In genomic region chr9:76206821-76207220, GRCh38 we compare ENCODE assay signal across 20 cellular contexts.
DNase-seq lines count a peak whose midpoint lies in the region; ATAC-seq, FAIRE-seq and TF ChIP-seq lines count a peak whose summit lies in the region.
"Had no signal": no experiment of that assay in that cellular context is flagged by ENCODE, and none has a peak within 500 bp of the region (broad histone marks: within the 10 kb centered on the region; RNA-seq: fewer than 3 reads in every experiment).

No MANE protein-coding gene starts in this region.

- no peak overlapping the region for H3K4ac ChIP-seq in H1 (replicated peaks; ENCODE audit: insufficient read length, low read depth, low read length)

- no peak overlapping the region for H2BK120ac ChIP-seq in H1 (replicated peaks; ENCODE audit: low read depth, low read length)

- no peak for FAIRE-seq in H1 (lab: Jason Lieb, UNC)
- FAIRE-seq: GM12891 had no signal

- no peaks in the 10 kb centered on the region for H3K9me2 ChIP-seq in Loucy (replicated peaks; ENCODE audit: low read depth, low read length)

- H4K20me1 ChIP-seq in Loucy (ENCODE audit: insufficient read depth, low read length, poor library complexity, severe bottlenecking) (no peaks in the 10 kb centered on the region), H1 (replicated peaks in 1 of 2; ENCODE audit: control insufficient read depth in 1 of 2, insufficient read depth in 2 of 2, low read length in 2 of 2) (no peaks in the 10 kb centered on the region)
- H4K20me1 ChIP-seq: BLaER1 treated with 17β-estradiol and CSF1 and Interleukin-3, amounts not matched to agents 10 nM and 100 nM had no signal

- H3F3A ChIP-seq in Loucy (ENCODE audit: low read depth): no peaks in the 10 kb centered on the region

- H3K9me3 ChIP-seq in Loucy (ENCODE audit: insufficient read depth, low read depth, low read length): no peaks in the 10 kb centered on the region
- no peaks in the 10 kb centered on the region for H3K9me3 ChIP-seq in H1 (ENCODE audit: insufficient read depth in 2 of 2, low read depth in 1 of 2, low read length in 1 of 2)
- H3K9me3 ChIP-seq in heart right ventricle: no peaks in the 10 kb centered on the region
- H3K9me3 ChIP-seq: BLaER1 treated with 17β-estradiol and CSF1 and Interleukin-3, amounts not matched to agents 10 nM and 100 nM had no signal

- H3K79me2 ChIP-seq in Loucy (ENCODE audit: insufficient read depth, low read length) (no peaks in the 10 kb centered on the region), H1 (ENCODE audit: control insufficient read depth in 1 of 2, insufficient read depth in 2 of 2, low read length in 2 of 2) (no peaks in the 10 kb centered on the region)

- H4K8ac ChIP-seq in H1 (ENCODE audit: extremely low read depth, insufficient read depth, low read length): no peak overlapping the region

- H3K27me3 ChIP-seq in Loucy (ENCODE audit: insufficient read depth, low read length, poor library complexity, severe bottlenecking) (no peaks in the 10 kb centered on the region), H1 (replicated peaks in 1 of 4; ENCODE audit: control insufficient read depth in 3 of 4, extremely low read depth in 1 of 4, insufficient read depth in 3 of 4, low read length in 3 of 4) (no peaks in the 10 kb centered on the region), heart right ventricle (peaks cover 0 to 6% (median 0%) of the 10 kb centered on the region in 7 donors)
- H3K27me3 ChIP-seq: BLaER1 treated with 17β-estradiol and CSF1 and Interleukin-3, amounts not matched to agents 10 nM and 100 nM had no signal

- ATAC-seq in HG03025 (IDR thresholded peaks at IDR 0.05; ENCODE audit: low FRiP score, unreplicated experiment) (no peak), heart right ventricle (no peak)
- ATAC-seq: CD8-positive, alpha-beta T cell had no signal

- no peak overlapping the region for H3K4me3 ChIP-seq in Loucy (ENCODE audit: low read length, poor library complexity, severe bottlenecking)
- H3K4me3 ChIP-seq in H1 (ENCODE audit: extremely low read depth in 1 of 4, insufficient read depth in 2 of 4, low read depth in 3 of 4, low read length in 4 of 4): no peak overlapping the region
- no peak overlapping the region for H3K4me3 ChIP-seq in heart right ventricle
- H3K4me3 ChIP-seq: BLaER1 treated with 17β-estradiol and CSF1 and Interleukin-3, amounts not matched to agents 10 nM and 100 nM; SK-N-MC had no signal

- CTCF ChIA-PET in H1 (lab: Charles Lee; ENCODE audit: partially characterized antibody): interaction anchor here (0.6 to 0.9 kb wide), 3 partner anchors 31 to 102 kb away, joined by 3 to 5 read pairs (median 3); no protein-coding TSS in a partner anchor

- POLR2A ChIA-PET in H1 (lab: Charles Lee; ENCODE audit: partially characterized antibody): no interaction called here

- H3K36me3 ChIP-seq in Loucy (ENCODE audit: insufficient read depth, low read length) (no peaks in the 10 kb centered on the region), H1 (ENCODE audit: control insufficient read depth in 2 of 4, insufficient read depth in 4 of 4, low read length in 3 of 4) (no peaks in the 10 kb centered on the region), heart right ventricle (no peaks in the 10 kb centered on the region)
- H3K36me3 ChIP-seq: BLaER1 treated with 17β-estradiol and CSF1 and Interleukin-3, amounts not matched to agents 10 nM and 100 nM had no signal

- no peak overlapping the region for H3K56ac ChIP-seq in H1 (replicated peaks; ENCODE audit: insufficient read length, low read depth, low read length)

- no peak overlapping the region for H2BK15ac ChIP-seq in H1 (ENCODE audit: low read length)

- H2BK12ac ChIP-seq in H1 (ENCODE audit: low read depth, low read length): no peak overlapping the region

- no peak for TF ChIP-seq POLR2A in H1 (IDR thresholded peaks at IDR 0.05; ENCODE audit: control extremely low read depth in 1 of 2, low read depth in 2 of 2, low read length in 2 of 2)

- H3K27ac ChIP-seq in H1 (ENCODE audit: low read depth, low read length): no peak overlapping the region
- no peak overlapping the region for H3K27ac ChIP-seq in heart right ventricle
- H3K27ac ChIP-seq: BLaER1 treated with 17β-estradiol and CSF1 and Interleukin-3, amounts not matched to agents 10 nM and 100 nM; SK-N-MC had no signal

- H4K91ac ChIP-seq in H1 (replicated peaks; ENCODE audit: insufficient read length, low read length): no peak overlapping the region

- no peak overlapping the region for H2BK20ac ChIP-seq in H1 (ENCODE audit: low read length)

- H3K18ac ChIP-seq in H1 (ENCODE audit: extremely low read depth, low read length): no peak overlapping the region

- H3K23me2 ChIP-seq in H1 (ENCODE audit: low read depth, low read length): no peaks in the 10 kb centered on the region

- H3K9ac ChIP-seq in Loucy (ENCODE audit: low read depth, low read length, poor library complexity, severe bottlenecking): no peak overlapping the region
- H3K9ac ChIP-seq in H1 (replicated peaks in 1 of 4; ENCODE audit: extremely low read depth in 1 of 4, low read depth in 3 of 4, low read length in 3 of 4): no peak overlapping the region
- H3K9ac ChIP-seq: BLaER1 treated with 17β-estradiol and CSF1 and Interleukin-3, amounts not matched to agents 10 nM and 100 nM had no signal

- no peak overlapping the region for H2BK5ac ChIP-seq in H1 (ENCODE audit: low read depth, low read length)

- DNase-seq in H1 (ENCODE audit: low read depth in 1 of 2, low spot score in 2 of 2) (no peak), kidney tubule cell (ENCODE audit: low spot score) (peak; percentile 43), OCI-M2 (lab: John Stamatoyannopoulos, UW; ENCODE audit: unreplicated experiment) (no peak), heart right ventricle (no peak), iPS-NIHi11 (ENCODE audit: low spot score) (no peak)
- DNase-seq: Calu3; CD8-positive, alpha-beta T cell; DMS53; EL; GOT3; KG1; NCI-H1436; NCI-H1930; NCI-H526 treated with DMSO at 0.1 percent for 48 hours; Right ventricle myocardium superior had no signal

- H3K79me1 ChIP-seq in H1 (ENCODE audit: low read depth, low read length): no peaks in the 10 kb centered on the region

- H2AFZ ChIP-seq in Loucy (ENCODE audit: low read length) (peak overlapping the region; percentile 15; the same call in 1 of the 2 replicates), H1 (ENCODE audit: low read length) (no peak overlapping the region)

- TF ChIP-seq RAD21 in H1 (IDR thresholded peaks at IDR 0.05 in 1 of 2, conservative IDR thresholded peaks at IDR 0.05 in 1 of 2; ENCODE audit: low read depth in 2 of 2, low read length in 2 of 2): no peak

- H3K4me2 ChIP-seq in Loucy (ENCODE audit: low read depth, low read length, poor library complexity, severe bottlenecking) (no peak overlapping the region), H1 (ENCODE audit: insufficient read depth in 1 of 2, low read depth in 2 of 2, low read length in 2 of 2) (no peak overlapping the region)
- H3K4me2 ChIP-seq: BLaER1 treated with 17β-estradiol and CSF1 and Interleukin-3, amounts not matched to agents 10 nM and 100 nM had no signal

- no peak overlapping the region for H2AK5ac ChIP-seq in H1 (ENCODE audit: low read depth, low read length)

- TF ChIP-seq EP300 in H1 (IDR thresholded peaks at IDR 0.05; ENCODE audit: borderline replicate concordance in 1 of 2, low read depth in 2 of 2, low read length in 2 of 2): no peak

- H4K5ac ChIP-seq in H1 (ENCODE audit: insufficient read length, low read depth, low read length): no peak overlapping the region

- H3K14ac ChIP-seq in H1 (ENCODE audit: insufficient read length): no peak overlapping the region

- no peak overlapping the region for H3K23ac ChIP-seq in H1 (ENCODE audit: insufficient read length)

- intact Hi-C loops in heart right ventricle (cut with DNase I): no loop called here

- peaks cover 13% of the 10 kb centered on the region for H3K4me1 ChIP-seq in Loucy (ENCODE audit: insufficient read depth, low read length, poor library complexity, severe bottlenecking)
- H3K4me1 ChIP-seq in H1 (replicated peaks in 1 of 4; ENCODE audit: control insufficient read depth in 3 of 4, insufficient read depth in 4 of 4, low read length in 3 of 4): peaks cover 0 to 4% (median 0%) of the 10 kb centered on the region in 4 experiments; a peak in 1 of 7 replicates
- H3K4me1 ChIP-seq in heart right ventricle: no peaks in the 10 kb centered on the region
- H3K4me1 ChIP-seq: BLaER1 treated with 17β-estradiol and CSF1 and Interleukin-3, amounts not matched to agents 10 nM and 100 nM had no signal

- WGBS in H1 (ENCODE audit: extremely low coverage in 1 of 2, insufficient coverage in 1 of 2, insufficient read length in 1 of 2, insufficient replicate concordance in 2 of 2, low coverage in 1 of 2, low lambda C conversion rate in 2 of 2, missing lambda C conversion rate in 1 of 2), 2 experiments: 50% methylated on average over 1 of the region's 1 CpG; no CpG with 5 or more reads in 1 of the 2 experiments
- WGBS in heart right ventricle, 2 donors: 29 to 31% methylated on average over 1 of the region's 1 CpG

- TF ChIP-seq CTCF in Loucy (conservative IDR thresholded peaks at IDR 0.05; ENCODE audit: low read length): no peak
- no peak for TF ChIP-seq CTCF in H1 (IDR thresholded peaks at IDR 0.05; ENCODE audit: control extremely low read depth in 1 of 3, insufficient read depth in 1 of 3, low read depth in 1 of 3, low read length in 3 of 3)
- no peak for TF ChIP-seq CTCF in heart right ventricle (IDR thresholded peaks at IDR 0.05)

TF ChIP-seq in H1, 55 proteins besides CTCF, POLR2A, EP300 and RAD21:
- peak; percentile 70 for TF ChIP-seq YY1 (IDR thresholded peaks at IDR 0.05; ENCODE audit: low read depth, low read length)
- peak; percentile 94 for TF ChIP-seq TEAD4 (IDR thresholded peaks at IDR 0.05; ENCODE audit: low read depth, low read length)
- TF ChIP-seq PHF8 (conservative IDR thresholded peaks at IDR 0.05; ENCODE audit: low read depth, low read length): no peak
- TF ChIP-seq TAF7 (optimal IDR thresholded peaks at IDR 0.05; ENCODE audit: borderline replicate concordance, low read depth, low read length): no peak
